ENCODE assay signal across 20 cellular contexts in the genomic region with DNA sequence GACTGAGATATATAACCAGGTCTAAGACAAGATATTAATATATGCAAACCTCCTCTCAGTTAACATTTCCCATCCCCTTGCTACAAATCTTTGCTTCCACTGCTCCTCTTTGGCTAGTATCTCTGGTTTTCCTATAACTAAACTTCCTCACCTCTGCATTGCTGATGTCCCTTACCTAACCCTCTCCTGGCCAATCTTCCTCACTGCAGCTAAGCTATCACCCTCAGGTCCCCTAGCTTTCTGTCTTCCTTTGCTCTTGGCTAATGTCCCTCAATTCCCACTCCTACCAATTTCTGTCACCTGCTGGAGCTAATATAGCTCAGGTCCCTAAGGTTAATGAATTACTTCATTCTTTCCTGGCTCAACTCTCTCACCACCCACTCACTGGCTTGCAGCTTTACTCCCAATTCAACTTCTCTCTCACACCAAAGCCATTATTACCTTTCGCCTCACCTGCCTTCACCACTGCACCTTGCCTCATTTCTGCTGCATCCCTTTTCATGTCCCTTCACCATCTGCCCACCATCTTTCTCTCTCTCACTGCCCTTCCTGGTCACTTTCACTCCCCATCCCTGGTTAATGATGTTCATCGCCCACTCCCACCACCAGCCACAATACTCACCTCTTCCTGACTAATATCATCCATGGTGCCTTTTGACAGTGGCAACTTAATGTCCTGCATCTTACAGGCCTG.
"Had no signal": no experiment of that assay in that cellular context is flagged by ENCODE, and none has a peak within 500 bp of the region (broad histone marks: within the 10 kb centered on the region; RNA-seq: fewer than 3 reads in every experiment).

No MANE protein-coding gene starts in this region.

- DNase-seq: activated CD4-positive, alpha-beta T cell treated with anti-CD3 and anti-CD28 coated beads for 4 hours; activated gamma-delta T cell; activated T-cell treated with anti-CD3 and anti-CD28 coated beads, Interleukin-2, amount 50 U/mL, for 1 hour; adrenal gland; dorsolateral prefrontal cortex; foreskin melanocyte; islet precursor cell; spleen; stimulated activated CD4-positive, alpha-beta T cell treated with anti-CD3 and anti-CD28 coated beads, Interleukin-2, amount 100 ng/mL, for 24 hours; stimulated activated naive CD4-positive, alpha-beta T cell; substantia nigra; T1000; upper lobe of left lung had no signal

- H3K36me3 ChIP-seq: prostate gland had no signal

- H3K4me1 Mint-ChIP-seq: brain, nephron had no signal

- H3K27ac Mint-ChIP-seq: brain, nephron had no signal

- H3K4me3 Mint-ChIP-seq: brain, nephron had no signal

- H3K9me3 ChIP-seq: adrenal gland, prostate gland, SJSA1, spleen, upper lobe of left lung had no signal

- H3K9me3 Mint-ChIP-seq: nephron had no signal

- H3K4me3 ChIP-seq: adrenal gland, dorsolateral prefrontal cortex, prostate gland, SJSA1, spleen, upper lobe of left lung had no signal

- H3K27me3 ChIP-seq: adrenal gland, SJSA1, spleen, upper lobe of left lung had no signal

- ATAC-seq: left lobe of liver, sciatic nerve had no signal

- H3K27me3 Mint-ChIP-seq: brain had no signal

- H3K27ac ChIP-seq: adrenal gland, dorsolateral prefrontal cortex, prostate gland, SJSA1, spleen, upper lobe of left lung, VCaP had no signal

- H3K4me1 ChIP-seq: adrenal gland, prostate gland, SJSA1, spleen, upper lobe of left lung had no signal
